11 cellular contexts compared by ENCODE assay signal in genomic region chr2:238771193-238771592, GRCh38.
A peak's percentile ranks its signal among the peaks of the same experiment; 100 is the strongest.
DNase-seq lines count a peak whose midpoint lies in the region; ATAC-seq and TF ChIP-seq lines count a peak whose summit lies in the region.
"Had no signal": no experiment of that assay in that cellular context is flagged by ENCODE, and none has a peak within 500 bp of the region (broad histone marks: within the 10 kb centered on the region; RNA-seq: fewer than 3 reads in every experiment).

No MANE protein-coding gene starts in this region.

- peaks cover 17% of the 10 kb centered on the region for H3K4me1 Mint-ChIP-seq in nephron progenitor cell

- H3K4me3 Mint-ChIP-seq in nephron progenitor cell, result no peak overlapping the region

- DNase-seq in Daoy (ENCODE audit: low read depth), result peak; percentile 41
- DNase-seq in NCI-H524 treated with DMSO at 0.1 percent for 48 hours (lab: John Stamatoyannopoulos, UW), result peak; percentile 93
- DNase-seq in ecto neural progenitor cell (ENCODE audit: low spot score), result peak; percentile 52
- no peak for DNase-seq in nephron progenitor cell
- no peak for DNase-seq in stimulated activated CD4-positive, alpha-beta T cell treated with anti-CD3 and anti-CD28 coated beads, Interleukin-1b, Interleukin-23, amount 100 ng/mL, for 48 hours
- DNase-seq in COLO668 (lab: John Stamatoyannopoulos, UW; ENCODE audit: unreplicated experiment), result no peak
- DNase-seq in substantia nigra (lab: John Stamatoyannopoulos, UW), result no peak
- DNase-seq: OCI-M1, thyroid gland had no signal

- peaks cover 4% of the 10 kb centered on the region for H3K36me3 Mint-ChIP-seq in nephron progenitor cell (ENCODE audit: low read depth)

- no peak for ATAC-seq in HG03196 (IDR thresholded peaks at IDR 0.05; ENCODE audit: unreplicated experiment)

- H3K9me3 Mint-ChIP-seq in nephron progenitor cell, result peaks cover 12% of the 10 kb centered on the region

- peaks cover 66% of the 10 kb centered on the region for H3K27me3 Mint-ChIP-seq in nephron progenitor cell (ENCODE audit: low read depth, poor library complexity)

- peak; percentile 24 for TF ChIP-seq CTCF in nephron progenitor cell (IDR thresholded peaks at IDR 0.05)

- peak overlapping the region; percentile 50 for H3K27ac Mint-ChIP-seq in nephron progenitor cell

- H3K27ac ChIP-seq in substantia nigra (ENCODE audit: low read depth, low read length, poor library complexity, severe bottlenecking), result no peak overlapping the region
- H3K27ac ChIP-seq: neutrophil, thyroid gland had no signal

Comparison
In these comparisons a context has a peak if more than half of its experiments do, and no peak if none do; other contexts are left out.
1. DNase-seq: peak in Daoy (single experiment), NCI-H524 treated with DMSO at 0.1 percent for 48 hours (single experiment) and ecto neural progenitor cell (single experiment); none in nephron progenitor cell (single experiment), stimulated activated CD4-positive, alpha-beta T cell treated with anti-CD3 and anti-CD28 coated beads, Interleukin-1b, Interleukin-23, amount 100 ng/mL, for 48 hours (single experiment), COLO668 (single experiment) and substantia nigra (0 of 49).